21 cellular contexts compared by ENCODE assay signal in the genomic region with DNA sequence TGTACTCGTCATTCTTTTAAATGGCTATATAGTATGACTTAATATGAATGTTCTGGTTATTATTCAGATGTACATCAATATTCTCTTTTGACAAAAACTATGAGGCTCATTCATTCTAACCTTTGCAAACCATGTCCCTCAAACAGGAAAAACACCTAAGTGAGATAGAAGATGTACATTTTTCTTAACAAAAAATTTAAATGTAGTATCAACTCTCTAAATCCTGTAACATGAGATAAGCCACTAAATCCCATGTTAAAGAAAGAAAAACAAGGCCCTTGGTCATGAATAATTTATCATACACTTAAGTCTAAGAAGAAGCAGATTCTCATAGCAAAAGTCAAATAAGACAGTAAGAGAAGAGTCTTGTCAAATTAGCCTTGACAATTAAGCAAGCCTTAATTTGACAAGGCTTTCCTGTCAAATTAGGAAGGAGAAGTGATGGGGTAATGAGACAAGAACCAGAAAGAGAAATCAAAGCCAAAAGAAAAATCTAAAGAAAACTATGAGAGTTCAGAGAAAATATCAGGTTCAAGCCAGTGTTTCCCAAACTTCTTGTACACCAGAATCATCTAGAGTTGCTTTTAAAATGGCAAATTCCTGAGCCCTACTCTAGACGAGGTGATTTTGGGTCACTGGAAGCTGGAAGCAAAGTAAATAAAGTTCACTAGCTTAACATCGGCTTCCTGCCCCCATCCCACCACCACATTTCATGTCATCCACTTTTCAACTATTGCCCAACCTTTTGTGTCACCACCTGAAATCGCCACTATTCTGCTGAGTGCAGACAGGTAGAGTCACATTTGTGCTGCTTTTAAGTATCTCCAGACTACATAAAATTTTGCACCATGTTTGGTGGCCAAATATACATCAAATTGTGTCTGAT.
DNase-seq lines count a peak whose midpoint lies in the region; ATAC-seq and TF ChIP-seq lines count a peak whose summit lies in the region.
"Had no signal": no experiment of that assay in that cellular context is flagged by ENCODE, and none has a peak within 500 bp of the region (broad histone marks: within the 10 kb centered on the region; RNA-seq: fewer than 3 reads in every experiment).

No MANE protein-coding gene starts in this region.

- TF ChIP-seq CTCF in AG04450 (IDR thresholded peaks at IDR 0.05; ENCODE audit: low read depth, low read length) (no peak), mesothelial cell of epicardium (IDR thresholded peaks at IDR 0.05; ENCODE audit: unreplicated experiment) (no peak), colonic mucosa (IDR thresholded peaks at IDR 0.05) (no peak)

- H3K27me3 Mint-ChIP-seq in mesothelial cell of epicardium (ENCODE audit: low read depth) = no peaks in the 10 kb centered on the region
- H3K27me3 Mint-ChIP-seq: memory B cell had no signal

- H3K9me3 Mint-ChIP-seq in mesothelial cell of epicardium = no peaks in the 10 kb centered on the region
- H3K9me3 Mint-ChIP-seq: effector memory CD8-positive, alpha-beta T cell; memory B cell had no signal

- no peaks in the 10 kb centered on the region for H3K4me1 ChIP-seq in colonic mucosa
- H3K4me1 ChIP-seq: adrenal gland, suprapubic skin had no signal

- peaks cover 13% of the 10 kb centered on the region for H3K36me3 Mint-ChIP-seq in mesothelial cell of epicardium
- H3K36me3 Mint-ChIP-seq: memory B cell had no signal

- intact Hi-C loops in colonic mucosa (cut with DNase I) = no loop called here

- CTCF ChIA-PET in AG04450 (lab: Charles Lee) = interaction anchor here (3.0 kb wide), 1 partner anchor 77 kb away, joined by 22 read pairs; no protein-coding TSS in a partner anchor

- peak overlapping the region; percentile 65 for H3K27ac Mint-ChIP-seq in mesothelial cell of epicardium
- H3K27ac Mint-ChIP-seq: effector memory CD8-positive, alpha-beta T cell; memory B cell had no signal

- peaks cover 32% of the 10 kb centered on the region for H3K4me1 Mint-ChIP-seq in mesothelial cell of epicardium
- H3K4me1 Mint-ChIP-seq: memory B cell had no signal

- H3K36me3 ChIP-seq in colonic mucosa = no peaks in the 10 kb centered on the region
- H3K36me3 ChIP-seq: adrenal gland, sigmoid colon, suprapubic skin had no signal

- POLR2A ChIA-PET in AG04450 (lab: Yijun Ruan, JAX) = no interaction called here

- H3K27me3 ChIP-seq in AG04450 (ENCODE audit: control insufficient read depth, insufficient read depth, low read length) (no peaks in the 10 kb centered on the region), colonic mucosa (no peaks in the 10 kb centered on the region)
- H3K27me3 ChIP-seq: adrenal gland, sigmoid colon, suprapubic skin had no signal

- H3K9me3 ChIP-seq in AG04450 (ENCODE audit: control insufficient read depth, insufficient read depth, low read length) (no peaks in the 10 kb centered on the region), colonic mucosa (no peaks in the 10 kb centered on the region)
- H3K9me3 ChIP-seq: adrenal gland, Caco-2, sigmoid colon, suprapubic skin had no signal

- no peak for ATAC-seq in SK-N-SH treated with all-trans-retinoic acid at 6 μM for 48 hours
- no peak for ATAC-seq in HG02870 (IDR thresholded peaks at IDR 0.05; ENCODE audit: unreplicated experiment)
- ATAC-seq: activated CD4-positive, CD25-positive, alpha-beta regulatory T cell treated with anti-CD3 and anti-CD28 coated beads, Interleukin-2, amount 50 U/mL, for 24 hours; effector memory CD8-positive, alpha-beta T cell had no signal

- no peak overlapping the region for H3K4me3 Mint-ChIP-seq in mesothelial cell of epicardium
- H3K4me3 Mint-ChIP-seq: effector memory CD8-positive, alpha-beta T cell; memory B cell had no signal

- H3K27ac ChIP-seq in AG04450 (ENCODE audit: low read depth, low read length) = peak overlapping the region; percentile 79
- no peak overlapping the region for H3K27ac ChIP-seq in colonic mucosa
- H3K27ac ChIP-seq: adrenal gland, sigmoid colon, suprapubic skin had no signal

- no peak overlapping the region for H3K9ac ChIP-seq in colonic mucosa (ENCODE audit: low read depth in 2 of 2, low read length in 2 of 2)

- no peak overlapping the region for H3K4me3 ChIP-seq in AG04450 (ENCODE audit: low read depth, low read length)
- H3K4me3 ChIP-seq in colonic mucosa = no peak overlapping the region
- H3K4me3 ChIP-seq: adrenal gland, sigmoid colon, suprapubic skin had no signal

- DNase-seq in AG04450 (ENCODE audit: low read depth, low spot score) (no peak), HK-2 (ENCODE audit: unreplicated experiment) (peak; percentile 41), mesothelial cell of epicardium (ENCODE audit: low spot score in 2 of 2, unreplicated experiment in 2 of 2) (no peak), GM19238 (ENCODE audit: insufficient read length, low spot score) (no peak), colonic mucosa (no peak), retina (no peak)
- DNase-seq: adrenal gland; effector memory CD8-positive, alpha-beta T cell; GDM1; NCI-H1417 treated with DMSO at 0.1 percent for 48 hours; NCI-H446; SHP77 treated with DMSO at 0.1 percent for 48 hours; sigmoid colon; stimulated activated CD4-positive, alpha-beta T cell treated with anti-CD3 and anti-CD28 coated beads, Interleukin-4, amount 100 ng/mL, for 1 hour; T-helper 9 cell had no signal

TF ChIP-seq in SK-N-SH treated with all-trans-retinoic acid at 6 μM for 48 hours, 23 proteins besides CTCF, POLR2A, EP300 and RAD21:
- TF ChIP-seq ZC3H10 (CRISPR knock-in tag; IDR thresholded peaks at IDR 0.05) = 0 out of 2 replicates have a peak, but pooled peaks have one; percentile 54
- 0 out of 2 replicates have a peak, but pooled peaks have one; percentile 46 for TF ChIP-seq TOX (CRISPR knock-in tag; IDR thresholded peaks at IDR 0.05; ENCODE audit: borderline replicate concordance)
- TF ChIP-seq, protein P1, sequence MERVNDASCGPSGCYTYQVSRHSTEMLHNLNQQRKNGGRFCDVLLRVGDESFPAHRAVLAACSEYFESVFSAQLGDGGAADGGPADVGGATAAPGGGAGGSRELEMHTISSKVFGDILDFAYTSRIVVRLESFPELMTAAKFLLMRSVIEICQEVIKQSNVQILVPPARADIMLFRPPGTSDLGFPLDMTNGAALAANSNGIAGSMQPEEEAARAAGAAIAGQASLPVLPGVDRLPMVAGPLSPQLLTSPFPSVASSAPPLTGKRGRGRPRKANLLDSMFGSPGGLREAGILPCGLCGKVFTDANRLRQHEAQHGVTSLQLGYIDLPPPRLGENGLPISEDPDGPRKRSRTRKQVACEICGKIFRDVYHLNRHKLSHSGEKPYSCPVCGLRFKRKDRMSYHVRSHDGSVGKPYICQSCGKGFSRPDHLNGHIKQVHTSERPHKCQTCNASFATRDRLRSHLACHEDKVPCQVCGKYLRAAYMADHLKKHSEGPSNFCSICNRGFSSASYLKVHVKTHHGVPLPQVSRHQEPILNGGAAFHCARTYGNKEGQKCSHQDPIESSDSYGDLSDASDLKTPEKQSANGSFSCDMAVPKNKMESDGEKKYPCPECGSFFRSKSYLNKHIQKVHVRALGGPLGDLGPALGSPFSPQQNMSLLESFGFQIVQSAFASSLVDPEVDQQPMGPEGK (CRISPR knock-in tag; IDR thresholded peaks at IDR 0.05; ENCODE audit: borderline replicate concordance) = no peak
